In genomic region chr7:7425321-7425720, GRCh38 we compare ENCODE assay signal across 18 cellular contexts.
DNase-seq lines count a peak whose midpoint lies in the region; ATAC-seq and TF ChIP-seq lines count a peak whose summit lies in the region.
"Had no signal": no experiment of that assay in that cellular context is flagged by ENCODE, and none has a peak within 500 bp of the region (broad histone marks: within the 10 kb centered on the region; RNA-seq: fewer than 3 reads in every experiment).

No MANE protein-coding gene starts in this region.

- 87% methylated on average over 7 of the region's 7 CpGs for WGBS in mammary epithelial cell (ENCODE audit: low coverage, missing lambda C conversion rate)
- 78 to 81% methylated on average over 7 of the region's 7 CpGs for WGBS in aorta, 2 donors

- H3K27me3 Mint-ChIP-seq in memory B cell, result peaks cover 2% of the 10 kb centered on the region
- H3K27me3 Mint-ChIP-seq: progenitor cell of endocrine pancreas had no signal

- H3K27ac Mint-ChIP-seq in memory B cell, result no peak overlapping the region
- H3K27ac Mint-ChIP-seq: nephron progenitor cell, progenitor cell of endocrine pancreas had no signal

- TF ChIP-seq CTCF in mammary epithelial cell (conservative IDR thresholded peaks at IDR 0.05 in 1 of 2, IDR thresholded peaks at IDR 0.05 in 1 of 2; ENCODE audit: extremely low read depth in 1 of 2, insufficient read depth in 1 of 2, low read depth in 1 of 2, low read length in 2 of 2), result no peak
- TF ChIP-seq CTCF in breast epithelium (IDR thresholded peaks at IDR 0.05), result no peak
- TF ChIP-seq CTCF in OCI-LY3 (IDR thresholded peaks at IDR 0.05; ENCODE audit: low read depth, low read length), result no peak
- no peak for TF ChIP-seq CTCF in left lung (IDR thresholded peaks at IDR 0.05)

- H3K9me3 ChIP-seq in mammary epithelial cell (replicated peaks; ENCODE audit: insufficient read depth, low read length), result no peaks in the 10 kb centered on the region
- H3K9me3 ChIP-seq in breast epithelium, result no peaks in the 10 kb centered on the region
- no peaks in the 10 kb centered on the region for H3K9me3 ChIP-seq in OCI-LY3 (ENCODE audit: insufficient read depth, low read length)
- no peaks in the 10 kb centered on the region for H3K9me3 ChIP-seq in left lung
- H3K9me3 ChIP-seq in aorta (ENCODE audit: control insufficient read depth, low read length), result no peaks in the 10 kb centered on the region
- H3K9me3 ChIP-seq: adrenal gland, sigmoid colon had no signal

- no TSS peak for BruUV-seq in mammary epithelial cell (replicated peaks; lab: Mats Ljungman, UMichigan)

- no peaks in the 10 kb centered on the region for H3K36me3 Mint-ChIP-seq in memory B cell
- H3K36me3 Mint-ChIP-seq: CD14-positive monocyte had no signal

- H3K79me2 ChIP-seq in mammary epithelial cell (ENCODE audit: insufficient read depth, low read length), result no peaks in the 10 kb centered on the region
- no peaks in the 10 kb centered on the region for H3K79me2 ChIP-seq in OCI-LY3 (ENCODE audit: low read length)

- H3K27me3 ChIP-seq in mammary epithelial cell (ENCODE audit: insufficient read depth, low read length), result no peaks in the 10 kb centered on the region
- H3K27me3 ChIP-seq in breast epithelium, result no peaks in the 10 kb centered on the region
- H3K27me3 ChIP-seq in OCI-LY3 (ENCODE audit: low read depth, low read length), result no peaks in the 10 kb centered on the region
- no peaks in the 10 kb centered on the region for H3K27me3 ChIP-seq in left lung
- no peaks in the 10 kb centered on the region for H3K27me3 ChIP-seq in aorta (ENCODE audit: control insufficient read depth in 1 of 2, insufficient read depth in 2 of 2, low read length in 1 of 2)
- H3K27me3 ChIP-seq: adrenal gland, sigmoid colon had no signal

- H4K20me1 ChIP-seq in mammary epithelial cell (ENCODE audit: insufficient read depth, low read length), result no peaks in the 10 kb centered on the region
- H4K20me1 ChIP-seq in OCI-LY3 (ENCODE audit: insufficient read depth, low read length), result no peaks in the 10 kb centered on the region

- no peak for ATAC-seq in memory B cell (ENCODE audit: low read depth)
- no peak for ATAC-seq in left lung
- ATAC-seq in aorta (ENCODE audit: low FRiP score), result no peak

- no peak overlapping the region for H3K9ac ChIP-seq in mammary epithelial cell (ENCODE audit: insufficient read depth, low read length)
- H3K9ac ChIP-seq in OCI-LY3 (ENCODE audit: low read length), result no peak overlapping the region

- H3K36me3 ChIP-seq in mammary epithelial cell (ENCODE audit: insufficient read depth, low read length) (no peaks in the 10 kb centered on the region), breast epithelium (no peaks in the 10 kb centered on the region), OCI-LY3 (replicated peaks; ENCODE audit: low read depth, low read length) (no peaks in the 10 kb centered on the region), left lung (no peaks in the 10 kb centered on the region), aorta (ENCODE audit: control insufficient read depth in 1 of 2, insufficient read depth in 2 of 2, low read length in 1 of 2) (no peaks in the 10 kb centered on the region)
- H3K36me3 ChIP-seq: adrenal gland, sigmoid colon had no signal

- H3K27ac ChIP-seq in mammary epithelial cell (ENCODE audit: insufficient read depth, low read depth, low read length) (no peak overlapping the region), breast epithelium (no peak overlapping the region), OCI-LY3 (ENCODE audit: low read length) (no peak overlapping the region), left lung (no peak overlapping the region), aorta (ENCODE audit: low read depth in 1 of 2, low read length in 2 of 2) (no peak overlapping the region)
- H3K27ac ChIP-seq: HL-60 had no signal

- no peak for TF ChIP-seq POLR2A in breast epithelium (IDR thresholded peaks at IDR 0.05)

- no peak overlapping the region for H3K4me3 ChIP-seq in mammary epithelial cell (replicated peaks in 1 of 3; ENCODE audit: insufficient read depth in 1 of 3, low read depth in 2 of 3, low read length in 3 of 3)
- no peak overlapping the region for H3K4me3 ChIP-seq in breast epithelium
- H3K4me3 ChIP-seq in OCI-LY3 (ENCODE audit: low read length), result no peak overlapping the region
- H3K4me3 ChIP-seq in left lung, result no peak overlapping the region
- no peak overlapping the region for H3K4me3 ChIP-seq in aorta (ENCODE audit: low read length in 2 of 2)

- H3K4me1 ChIP-seq in mammary epithelial cell (ENCODE audit: insufficient read depth, low read length) (no peaks in the 10 kb centered on the region), breast epithelium (no peaks in the 10 kb centered on the region), OCI-LY3 (ENCODE audit: low read length) (0 out of 2 replicates have a peak, but pooled peaks cover 2% of the 10 kb centered on the region), left lung (no peaks in the 10 kb centered on the region), aorta (ENCODE audit: control insufficient read depth in 1 of 2, insufficient read depth in 2 of 2, low read length in 2 of 2) (no peaks in the 10 kb centered on the region)
- H3K4me1 ChIP-seq: sigmoid colon had no signal

- in situ Hi-C loops in mammary epithelial cell (cut with MboI; ENCODE audit: low sequenced_read_pairs in 2 of 2), result loop anchor here (5.0 to 10.0 kb wide), 2 partner anchors 112 to 789 kb away; partner anchors contain the start of gene COL28A1 (in 2 of the 2)

- dilution Hi-C loops in mammary epithelial cell (cut with HindIII; ENCODE audit: low sequenced_read_pairs), result no loop called here

- H3K4me2 ChIP-seq in mammary epithelial cell (ENCODE audit: insufficient read depth, low read depth, low read length) (no peak overlapping the region), OCI-LY3 (ENCODE audit: low read length) (no peak overlapping the region)

- H2AFZ ChIP-seq in mammary epithelial cell (ENCODE audit: low read depth, low read length) (peak overlapping the region; percentile 42), OCI-LY3 (ENCODE audit: low read depth, low read length) (0 out of 2 replicates have a peak overlapping the region, but pooled peaks have one; percentile 46)

- intact Hi-C loops in mammary epithelial cell (cut with micrococcal nuclease), result loop anchor here (2.0 kb wide), 2 partner anchors 325 to 871 kb away; no protein-coding TSS in a partner anchor
- intact Hi-C loops in breast epithelium (cut with DNase I; ENCODE audit: low total_unique reads), result no loop called here
- intact Hi-C loops in left lung (cut with DNase I), result loop anchor here in 1 of 2 donors (10.0 kb wide), 1 partner anchor 119 kb away; no protein-coding TSS in a partner anchor
- intact Hi-C loops in aorta (cut with DNase I), result loop anchor here in 1 of 2 donors (10.0 kb wide), 1 partner anchor 799 kb away; no protein-coding TSS in a partner anchor

- peaks cover 2% of the 10 kb centered on the region for H3K4me1 Mint-ChIP-seq in memory B cell

- CTCF ChIA-PET in mammary epithelial cell (lab: Charles Lee; ENCODE audit: low non-redundant PET), result interaction anchor here (0.5 to 0.7 kb wide), 3 partner anchors 88 to 115 kb away, joined by 3 read pairs; no protein-coding TSS in a partner anchor

- DNase-seq in mammary epithelial cell (no peak), breast epithelium (ENCODE audit: low spot score in 2 of 2) (no peak), memory B cell (ENCODE audit: low spot score in 2 of 2) (no peak), left lung (no peak), aorta (no peak)
- DNase-seq in stimulated activated CD4-positive, alpha-beta T cell treated with anti-CD3 and anti-CD28 coated beads, Interleukin-2, amount 100 ng/mL, for 48 hours, result no peak
- DNase-seq: activated CD4-positive, CD25-positive, alpha-beta regulatory T cell treated with anti-CD3 and anti-CD28 coated beads, Interleukin-2, amount 50 U/mL, for 72 hours; adrenal gland; left cardiac atrium; NCI-H526 treated with DMSO at 0.1 percent for 48 hours; nephron progenitor cell; sigmoid colon; stimulated activated CD4-positive, alpha-beta T cell treated with anti-CD3 and anti-CD28 coated beads, Interleukin-15, amount 100 ng/mL, for 24 hours; stimulated activated CD8-positive, alpha-beta memory T cell treated with anti-CD3 and anti-CD28 coated beads, Interleukin-4, amount 100 ng/mL, for 48 hours had no signal

- peak overlapping the region; percentile 39 for H3K4me3 Mint-ChIP-seq in memory B cell
- H3K4me3 Mint-ChIP-seq: nephron progenitor cell had no signal

- no peaks in the 10 kb centered on the region for H3K9me3 Mint-ChIP-seq in memory B cell
- H3K9me3 Mint-ChIP-seq: CD14-positive monocyte, nephron progenitor cell had no signal
